4 cellular contexts compared by ENCODE assay signal in the genomic region with DNA sequence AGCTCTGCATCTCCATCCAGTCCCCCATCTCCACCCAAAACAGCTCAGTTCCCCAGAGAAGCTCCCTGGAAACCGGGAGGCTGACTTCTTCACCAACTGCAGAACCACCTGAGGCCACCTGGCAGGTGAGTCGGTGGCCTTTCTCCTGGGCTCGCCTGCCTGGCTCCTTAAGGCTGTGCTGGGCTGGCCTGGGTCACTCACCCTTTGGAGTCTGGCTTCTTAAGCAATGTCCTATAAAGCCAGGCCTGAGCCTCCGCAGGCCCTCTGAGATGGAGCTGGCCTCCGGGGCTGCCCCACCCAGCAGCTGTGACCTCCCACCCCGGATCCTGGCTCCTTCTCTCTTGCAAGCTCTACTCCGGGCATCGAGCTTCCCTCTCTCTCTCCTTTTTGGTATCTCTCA. TPM values are rescaled to one million over a fixed set of nuclear protein-coding genes. Genes with fewer than 3 reads are reported as not detected.
"Had no signal": no experiment of that assay in that cellular context is flagged by ENCODE, and none has a peak within 500 bp of the region (broad histone marks: within the 10 kb centered on the region; RNA-seq: fewer than 3 reads in every experiment).

No MANE protein-coding gene starts in this region.

RNA-seq across cellular contexts. Expression of a gene that starts 46.1 kb away (rescaled TPM):
- total RNA-seq: activated CD8-positive, alpha-beta T cell treated with anti-CD3 and anti-CD28 coated beads, Interleukin-2, amount 10 ng/mL, durations not matched to agents 7 days and 5 days; LHCN-M2; Peyer's patch; SJCRH30 had no signal
